Comparison of ENCODE assay signal across 8 cellular contexts in the genomic region with DNA sequence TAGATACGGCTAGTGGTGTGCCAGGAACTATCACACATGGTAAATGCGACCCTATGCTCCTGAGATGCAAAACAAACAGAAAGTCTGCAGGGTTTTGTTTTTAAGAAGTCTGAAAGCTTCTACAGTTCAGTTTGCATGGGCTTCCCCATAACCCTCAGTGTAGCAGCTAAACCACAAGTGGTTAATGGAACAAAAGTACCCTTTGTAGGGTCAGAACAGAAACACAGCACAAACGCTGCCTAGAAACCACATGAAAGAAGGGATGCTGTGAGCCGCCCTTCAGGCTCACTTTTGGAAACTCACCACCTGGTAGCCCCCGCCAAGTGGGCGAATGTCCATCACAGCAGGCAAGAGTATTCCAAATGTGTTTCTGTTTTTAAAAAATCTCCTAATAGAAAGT. TPM values are rescaled to one million over a fixed set of nuclear protein-coding genes. Genes with fewer than 3 reads are reported as not detected.
DNase-seq lines count a peak whose midpoint lies in the region; ATAC-seq and TF ChIP-seq lines count a peak whose summit lies in the region.

No MANE protein-coding gene starts in this region.

- no peaks in the 10 kb centered on the region for H3K9me3 ChIP-seq in BE2C

- no peaks in the 10 kb centered on the region for H3K36me3 ChIP-seq in BE2C

- in situ Hi-C loops in GM13976 (cut with MboI; ENCODE audit: low sequenced_read_pairs, unreplicated experiment) = no loop called here

- TF ChIP-seq CTCF in GM13976 (IDR thresholded peaks at IDR 0.05; ENCODE audit: borderline replicate concordance, control extremely low read depth, extremely low read depth, insufficient read depth, missing control alignments) (no peak), BE2C (IDR thresholded peaks at IDR 0.05; ENCODE audit: low read depth, low read length) (no peak)

- H3K4me3 ChIP-seq in BE2C (ENCODE audit: low read depth, low read length) = no peak overlapping the region

- ATAC-seq in GM21528 (IDR thresholded peaks at IDR 0.05; ENCODE audit: low FRiP score, unreplicated experiment) = peak; percentile 94

- no peaks in the 10 kb centered on the region for H3K27me3 ChIP-seq in BE2C

- DNase-seq in GM13976 (ENCODE audit: low spot score) (peak; percentile 60), HT1080 (ENCODE audit: low read depth) (peak; percentile 56), globus pallidus (ENCODE audit: low spot score) (peak; percentile 75), SKM-1 (lab: John Stamatoyannopoulos, UW; ENCODE audit: unreplicated experiment) (no peak), BE2C (no peak)
- no peak for DNase-seq in central memory CD4-positive, alpha-beta T cell
- DNase-seq in activated CD4-positive, alpha-beta T cell treated with anti-CD3 and anti-CD28 coated beads for 4 hours = no peak

- peaks cover 4% of the 10 kb centered on the region for H3K4me1 ChIP-seq in BE2C

RNA-seq across cellular contexts. Expression of a gene that starts 46.2 kb away (rescaled TPM):
- 23.5 and 25.4 TPM in 2 replicates for total RNA-seq in HT1080 (2014; rRNA removed; shearing (Covaris generic))
- 18.3 and 24.7 TPM in 2 replicates for polyA plus RNA-seq in HT1080 (2015; cell fraction: cytosol; rRNA removed)
- polyA plus RNA-seq in HT1080 (2015; cell fraction: nucleus; rRNA removed) = 13.3 and 16.8 TPM in 2 replicates
- polyA plus RNA-seq in BE2C (2012; ENCODE audit: insufficient read depth, insufficient read length, low read depth) = 25.8 TPM

Comparison
In these comparisons a context has a peak if more than half of its experiments do, and no peak if none do; other contexts are left out.
1. DNase-seq: peak in GM13976 (single experiment), HT1080 (single experiment) and globus pallidus (single experiment); none in central memory CD4-positive, alpha-beta T cell (single experiment), SKM-1 (single experiment), BE2C (single experiment) and activated CD4-positive, alpha-beta T cell treated with anti-CD3 and anti-CD28 coated beads for 4 hours (0 of 2).